ENCODE assay signal across 15 cellular contexts in genomic region chr11:109553284-109553683, GRCh38.
"Had no signal": no experiment of that assay in that cellular context is flagged by ENCODE, and none has a peak within 500 bp of the region (broad histone marks: within the 10 kb centered on the region; RNA-seq: fewer than 3 reads in every experiment).

No MANE protein-coding gene starts in this region.

- DNase-seq: dermis blood vessel endothelial cell; effector CD4-positive, alpha-beta T cell; foreskin melanocyte; kidney; left cardiac atrium; mucosa of descending colon; naive thymus-derived CD8-positive, alpha-beta T cell; posterior cingulate gyrus; sigmoid colon; stimulated activated CD4-positive, alpha-beta T cell treated with anti-CD3 and anti-CD28 coated beads, Interleukin-2, amount 100 ng/mL, for 24 hours; stimulated activated CD4-positive, alpha-beta T cell treated with anti-CD3 and anti-CD28 coated beads, Interleukin-4, amount 100 ng/mL, for 4 hours; stimulated activated naive B cell treated with anti-CD40 and anti-IgM and Interleukin-4, amounts not matched to agents 10 μg/mL and 1 μg/mL and 100 μg/mL, for 72 hours; stimulated activated naive CD8-positive, alpha-beta T cell treated with anti-CD3 and anti-CD28 coated beads, Interleukin-15, amount 100 ng/mL, for 72 hours; testis; upper lobe of right lung had no signal

- ATAC-seq: mucosa of descending colon; naive thymus-derived CD8-positive, alpha-beta T cell; stimulated activated naive B cell treated with anti-CD40 and anti-IgM and Interleukin-4, amounts not matched to agents 10 μg/mL and 1 μg/mL and 100 μg/mL, for 72 hours; stimulated activated naive CD8-positive, alpha-beta T cell treated with anti-CD3 and anti-CD28 coated beads, Interleukin-15, amount 100 ng/mL, for 72 hours; upper lobe of right lung had no signal
